ENCODE assay signal across 9 cellular contexts in the genomic region with DNA sequence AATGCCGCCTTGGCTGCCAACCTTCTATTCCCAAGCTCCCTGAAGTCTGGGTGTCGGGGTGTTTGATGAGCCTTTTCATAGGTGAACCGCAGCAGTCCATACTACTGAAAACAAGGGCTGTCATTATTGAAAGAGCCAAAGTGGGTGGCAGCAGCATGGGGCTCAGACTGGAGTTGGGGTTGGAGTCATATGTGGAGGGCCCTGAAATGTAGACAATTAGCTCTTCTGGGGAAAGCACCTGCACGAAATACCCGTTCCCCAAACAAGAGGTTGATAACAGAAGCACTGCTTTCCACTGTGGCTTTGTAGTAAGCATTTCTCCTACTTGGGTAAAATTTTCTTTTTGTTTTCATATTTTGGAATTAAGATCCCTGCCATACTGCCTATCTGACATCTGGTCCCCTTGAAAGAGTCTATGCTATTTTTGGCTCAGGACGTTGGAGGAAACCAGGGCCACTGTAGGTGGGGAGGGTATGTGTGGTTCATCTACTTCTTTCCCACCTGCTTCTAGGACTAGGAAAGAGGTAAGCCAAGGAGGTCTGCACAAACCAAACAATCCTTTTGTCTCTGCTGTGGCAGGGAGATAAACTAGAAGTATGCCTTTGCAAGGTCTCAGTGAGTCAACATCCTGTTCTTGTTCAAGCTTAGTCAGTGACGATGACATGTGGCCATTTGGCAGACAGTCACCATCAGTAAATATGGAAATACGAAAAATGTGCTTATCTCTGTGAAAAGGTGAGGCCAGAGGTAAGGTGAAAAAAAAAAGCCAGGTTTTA.
DNase-seq lines count a peak whose midpoint lies in the region; ATAC-seq and TF ChIP-seq lines count a peak whose summit lies in the region.
"Had no signal": no experiment of that assay in that cellular context is flagged by ENCODE, and none has a peak within 500 bp of the region (broad histone marks: within the 10 kb centered on the region; RNA-seq: fewer than 3 reads in every experiment).

No MANE protein-coding gene starts in this region.

- no peaks in the 10 kb centered on the region for H3K27me3 Mint-ChIP-seq in mesothelial cell of epicardium (ENCODE audit: low read depth)

- ATAC-seq in body of pancreas (peak; percentile 98), GM19328 (IDR thresholded peaks at IDR 0.05; ENCODE audit: unreplicated experiment) (no peak)

- H3K36me3 ChIP-seq in body of pancreas (replicated peaks in 1 of 2; ENCODE audit: insufficient read depth in 1 of 2, low read depth in 2 of 2) (no peaks in the 10 kb centered on the region), colonic mucosa (no peaks in the 10 kb centered on the region)

- peaks cover 44% of the 10 kb centered on the region for H3K4me1 ChIP-seq in body of pancreas
- no peaks in the 10 kb centered on the region for H3K4me1 ChIP-seq in colonic mucosa

- no peak overlapping the region for H3K9ac ChIP-seq in colonic mucosa (ENCODE audit: low read depth in 2 of 2, low read length in 2 of 2)

- intact Hi-C loops in body of pancreas (cut with DNase I) (no loop called here), colonic mucosa (cut with DNase I) (no loop called here)

- TF ChIP-seq POLR2A in body of pancreas (IDR thresholded peaks at IDR 0.05): peak in 2 of 3 donors; percentile 32 to 34

- H3K27me3 ChIP-seq in body of pancreas: no peaks in the 10 kb centered on the region
- no peaks in the 10 kb centered on the region for H3K27me3 ChIP-seq in colonic mucosa

- peak overlapping the region; percentile 81 for H3K27ac Mint-ChIP-seq in mesothelial cell of epicardium

- no peaks in the 10 kb centered on the region for H3K9me3 ChIP-seq in body of pancreas
- H3K9me3 ChIP-seq in colonic mucosa: no peaks in the 10 kb centered on the region

- WGBS in body of pancreas, 2 donors: 39 to 40% methylated on average over 8 of the region's 8 CpGs

- TF ChIP-seq CTCF in LNCaP clone FGC (IDR thresholded peaks at IDR 0.05; ENCODE audit: control insufficient read depth, extremely low read depth, insufficient read depth): no peak
- peak in 1 of 7 experiments; percentile 15 for TF ChIP-seq CTCF in body of pancreas (IDR thresholded peaks at IDR 0.05)
- TF ChIP-seq CTCF in mesothelial cell of epicardium (IDR thresholded peaks at IDR 0.05; ENCODE audit: unreplicated experiment): no peak
- no peak for TF ChIP-seq CTCF in colonic mucosa (IDR thresholded peaks at IDR 0.05)

- H3K9me3 Mint-ChIP-seq in mesothelial cell of epicardium: no peaks in the 10 kb centered on the region

- peak; percentile 45 for DNase-seq in Caki2 (ENCODE audit: low read depth)
- DNase-seq in LNCaP clone FGC (ENCODE audit: low read depth): peak; percentile 86
- peak; percentile 75 to 92 (median 84) for DNase-seq in body of pancreas
- DNase-seq in mesothelial cell of epicardium (ENCODE audit: low spot score in 2 of 2, unreplicated experiment in 2 of 2): no peak
- DNase-seq in stimulated activated naive CD4-positive, alpha-beta T cell (lab: John Stamatoyannopoulos, UW): no peak
- no peak for DNase-seq in colonic mucosa
- no peak for DNase-seq in CD1c-positive myeloid dendritic cell (ENCODE audit: extremely low spot score)
- DNase-seq: right cardiac atrium had no signal

- H3K4me3 Mint-ChIP-seq in mesothelial cell of epicardium: no peak overlapping the region

- H3K4me1 Mint-ChIP-seq in mesothelial cell of epicardium: peaks cover 37% of the 10 kb centered on the region

- H3K36me3 Mint-ChIP-seq in mesothelial cell of epicardium: peaks cover 12% of the 10 kb centered on the region

- H3K27ac ChIP-seq in body of pancreas (peak overlapping the region; percentile 60 to 89 (median 86)), colonic mucosa (no peak overlapping the region)

- in situ Hi-C loops in Caki2 (cut with HindIII; ENCODE audit: low pct_unique_long_range_greater_than_20kb, low sequenced_read_pairs): no loop called here

- H3K4me3 ChIP-seq in LNCaP clone FGC (ENCODE audit: low read depth, low read length) (no peak overlapping the region), body of pancreas (no peak overlapping the region), colonic mucosa (no peak overlapping the region)

Comparison
In these comparisons a context has a peak if more than half of its experiments do, and no peak if none do; other contexts are left out.
1. DNase-seq: peak in Caki2 (single experiment), LNCaP clone FGC (single experiment) and body of pancreas (4 of 4); none in mesothelial cell of epicardium (0 of 2), stimulated activated naive CD4-positive, alpha-beta T cell (0 of 6), colonic mucosa (single experiment) and CD1c-positive myeloid dendritic cell (single experiment).